ENCODE assay signal across 1 cellular context in the genomic region with DNA sequence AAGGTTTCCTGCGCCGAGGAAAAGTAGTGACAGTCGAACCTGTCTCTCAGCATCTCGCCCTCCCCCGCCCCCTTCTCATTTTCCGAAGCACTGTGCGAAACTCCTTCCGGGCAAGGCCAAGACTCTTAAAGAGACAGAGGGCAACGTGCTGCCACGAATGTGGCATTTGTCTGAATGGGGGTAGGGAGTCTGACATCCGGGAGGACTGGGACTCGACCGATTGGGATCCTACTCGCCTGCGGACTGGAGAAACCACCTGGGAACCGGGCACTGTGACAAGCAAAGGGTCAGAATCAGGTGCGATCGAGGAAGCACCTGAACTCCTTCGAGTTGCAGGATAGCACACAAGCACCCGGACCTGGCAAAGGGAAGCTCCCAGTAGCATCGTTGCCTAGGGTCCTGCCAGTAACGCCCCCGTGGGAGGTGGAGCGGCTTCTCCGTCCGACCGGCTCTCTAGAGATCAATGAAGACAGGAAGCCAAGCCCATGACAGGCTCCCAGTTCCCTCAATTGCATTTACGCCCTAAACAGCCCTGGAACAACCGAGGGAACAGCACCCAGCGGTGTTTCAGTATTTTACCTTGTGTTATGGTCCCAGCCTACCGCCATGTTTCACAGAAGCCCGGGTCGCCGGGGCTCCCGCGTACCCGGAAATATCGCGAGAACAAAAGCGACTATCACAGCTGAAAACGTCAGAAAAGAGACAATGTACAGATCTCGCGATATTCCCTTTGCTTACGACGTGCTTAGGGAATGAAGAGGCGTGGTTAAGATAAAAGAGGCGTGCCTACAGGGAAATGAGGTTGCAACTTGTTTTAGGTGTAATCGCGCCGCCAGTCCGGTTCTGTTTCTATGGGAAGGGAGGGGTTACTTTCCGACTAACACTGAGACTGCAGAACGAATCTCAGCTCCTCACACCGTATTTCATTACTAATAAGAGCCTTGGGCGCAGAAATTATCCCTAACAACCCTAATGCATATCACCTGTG.
TF ChIP-seq lines count a peak whose summit lies in the region.

A gene with protein sequence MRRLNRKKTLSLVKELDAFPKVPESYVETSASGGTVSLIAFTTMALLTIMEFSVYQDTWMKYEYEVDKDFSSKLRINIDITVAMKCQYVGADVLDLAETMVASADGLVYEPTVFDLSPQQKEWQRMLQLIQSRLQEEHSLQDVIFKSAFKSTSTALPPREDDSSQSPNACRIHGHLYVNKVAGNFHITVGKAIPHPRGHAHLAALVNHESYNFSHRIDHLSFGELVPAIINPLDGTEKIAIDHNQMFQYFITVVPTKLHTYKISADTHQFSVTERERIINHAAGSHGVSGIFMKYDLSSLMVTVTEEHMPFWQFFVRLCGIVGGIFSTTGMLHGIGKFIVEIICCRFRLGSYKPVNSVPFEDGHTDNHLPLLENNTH (minus strand): TSS at position 637 of the 988 bp plus-strand sequence. CDS start 9,539 bp downstream, outside the sequence.

TF ChIP-seq in HEK293, 187 proteins besides CTCF, POLR2A, EP300 and RAD21 (continued from another document and continues in another):
- TF ChIP-seq, protein P1, sequence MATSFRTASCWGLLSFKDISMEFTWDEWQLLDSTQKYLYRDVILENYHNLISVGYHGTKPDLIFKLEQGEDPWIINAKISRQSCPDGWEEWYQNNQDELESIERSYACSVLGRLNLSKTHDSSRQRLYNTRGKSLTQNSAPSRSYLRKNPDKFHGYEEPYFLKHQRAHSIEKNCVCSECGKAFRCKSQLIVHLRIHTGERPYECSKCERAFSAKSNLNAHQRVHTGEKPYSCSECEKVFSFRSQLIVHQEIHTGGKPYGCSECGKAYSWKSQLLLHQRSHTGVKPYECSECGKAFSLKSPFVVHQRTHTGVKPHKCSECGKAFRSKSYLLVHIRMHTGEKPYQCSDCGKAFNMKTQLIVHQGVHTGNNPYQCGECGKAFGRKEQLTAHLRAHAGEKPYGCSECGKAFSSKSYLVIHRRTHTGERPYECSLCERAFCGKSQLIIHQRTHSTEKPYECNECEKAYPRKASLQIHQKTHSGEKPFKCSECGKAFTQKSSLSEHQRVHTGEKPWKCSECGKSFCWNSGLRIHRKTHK (tag by site-specific recombination; IDR thresholded peaks at IDR 0.05) = no peak
- TF ChIP-seq ZBTB8A (tag by site-specific recombination; IDR thresholded peaks at IDR 0.05) (peak; percentile 42), ZNF670 (tag by site-specific recombination; IDR thresholded peaks at IDR 0.05; ENCODE audit: low read depth) (no peak), REPIN1 (tag by site-specific recombination; IDR thresholded peaks at IDR 0.05; ENCODE audit: low read depth) (no peak), PRDM1 (tag by site-specific recombination; IDR thresholded peaks at IDR 0.05) (peak; percentile 78), ZNF626 (tag by site-specific recombination; IDR thresholded peaks at IDR 0.05) (no peak), SP7 (tag by site-specific recombination; IDR thresholded peaks at IDR 0.05) (peak; percentile 32), ZBTB1 (tag by site-specific recombination; IDR thresholded peaks at IDR 0.05) (no peak), ZFP37 (tag by site-specific recombination; IDR thresholded peaks at IDR 0.05) (no peak), TRIM28 (IDR thresholded peaks at IDR 0.05; ENCODE audit: borderline replicate concordance, low read length) (peak; percentile 62; the same call in 1 of the 2 replicates), ZNF223 (tag by site-specific recombination; IDR thresholded peaks at IDR 0.05) (no peak), ZSCAN23 (tag by site-specific recombination; IDR thresholded peaks at IDR 0.05) (no peak), ZNF623 (tag by site-specific recombination; IDR thresholded peaks at IDR 0.05) (no peak), YY2 (tag by site-specific recombination; IDR thresholded peaks at IDR 0.05) (peak; percentile 76; the same call in 1 of the 2 replicates), ZFP41 (tag by site-specific recombination; IDR thresholded peaks at IDR 0.05; ENCODE audit: borderline replicate concordance) (no peak), ZNF16 (tag by site-specific recombination; IDR thresholded peaks at IDR 0.05; ENCODE audit: low read depth) (no peak), KLF10 (tag by site-specific recombination; IDR thresholded peaks at IDR 0.05) (no peak), ZNF473 (tag by site-specific recombination; IDR thresholded peaks at IDR 0.05) (no peak), ZNF624 (tag by site-specific recombination; IDR thresholded peaks at IDR 0.05) (no peak), EGR2 (tag by site-specific recombination; IDR thresholded peaks at IDR 0.05; ENCODE audit: low read depth) (no peak; the same call in 1 of the 2 replicates), ZNF660 (tag by site-specific recombination; IDR thresholded peaks at IDR 0.05) (peak; percentile 12; the same call in 1 of the 2 replicates), ZNF24 (tag by site-specific recombination; IDR thresholded peaks at IDR 0.05) (0 out of 2 replicates have a peak, but pooled peaks have one; percentile 18), ZNF658 (tag by site-specific recombination; IDR thresholded peaks at IDR 0.05) (no peak), ZNF830 (tag by site-specific recombination; IDR thresholded peaks at IDR 0.05; ENCODE audit: low read depth) (no peak), OVOL3 (tag by site-specific recombination; IDR thresholded peaks at IDR 0.05) (no peak), MZF1 (tag by site-specific recombination; IDR thresholded peaks at IDR 0.05; ENCODE audit: borderline replicate concordance) (no peak), ZEB2 (tag by site-specific recombination; IDR thresholded peaks at IDR 0.05) (0 out of 2 replicates have a peak, but pooled peaks have one; percentile 16), ZNF350 (tag by site-specific recombination; IDR thresholded peaks at IDR 0.05) (no peak), ZNF548 (tag by site-specific recombination; IDR thresholded peaks at IDR 0.05) (no peak), ZNF175 (tag by site-specific recombination; IDR thresholded peaks at IDR 0.05) (no peak), ZNF433 (tag by site-specific recombination; IDR thresholded peaks at IDR 0.05; ENCODE audit: low read depth) (no peak), SALL2 (tag by site-specific recombination; IDR thresholded peaks at IDR 0.05; ENCODE audit: borderline replicate concordance) (no peak)
- TF ChIP-seq, protein P2, sequence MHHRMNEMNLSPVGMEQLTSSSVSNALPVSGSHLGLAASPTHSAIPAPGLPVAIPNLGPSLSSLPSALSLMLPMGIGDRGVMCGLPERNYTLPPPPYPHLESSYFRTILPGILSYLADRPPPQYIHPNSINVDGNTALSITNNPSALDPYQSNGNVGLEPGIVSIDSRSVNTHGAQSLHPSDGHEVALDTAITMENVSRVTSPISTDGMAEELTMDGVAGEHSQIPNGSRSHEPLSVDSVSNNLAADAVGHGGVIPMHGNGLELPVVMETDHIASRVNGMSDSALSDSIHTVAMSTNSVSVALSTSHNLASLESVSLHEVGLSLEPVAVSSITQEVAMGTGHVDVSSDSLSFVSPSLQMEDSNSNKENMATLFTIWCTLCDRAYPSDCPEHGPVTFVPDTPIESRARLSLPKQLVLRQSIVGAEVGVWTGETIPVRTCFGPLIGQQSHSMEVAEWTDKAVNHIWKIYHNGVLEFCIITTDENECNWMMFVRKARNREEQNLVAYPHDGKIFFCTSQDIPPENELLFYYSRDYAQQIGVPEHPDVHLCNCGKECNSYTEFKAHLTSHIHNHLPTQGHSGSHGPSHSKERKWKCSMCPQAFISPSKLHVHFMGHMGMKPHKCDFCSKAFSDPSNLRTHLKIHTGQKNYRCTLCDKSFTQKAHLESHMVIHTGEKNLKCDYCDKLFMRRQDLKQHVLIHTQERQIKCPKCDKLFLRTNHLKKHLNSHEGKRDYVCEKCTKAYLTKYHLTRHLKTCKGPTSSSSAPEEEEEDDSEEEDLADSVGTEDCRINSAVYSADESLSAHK (tag by site-specific recombination; IDR thresholded peaks at IDR 0.05) = no peak
- TF ChIP-seq, protein P3, sequence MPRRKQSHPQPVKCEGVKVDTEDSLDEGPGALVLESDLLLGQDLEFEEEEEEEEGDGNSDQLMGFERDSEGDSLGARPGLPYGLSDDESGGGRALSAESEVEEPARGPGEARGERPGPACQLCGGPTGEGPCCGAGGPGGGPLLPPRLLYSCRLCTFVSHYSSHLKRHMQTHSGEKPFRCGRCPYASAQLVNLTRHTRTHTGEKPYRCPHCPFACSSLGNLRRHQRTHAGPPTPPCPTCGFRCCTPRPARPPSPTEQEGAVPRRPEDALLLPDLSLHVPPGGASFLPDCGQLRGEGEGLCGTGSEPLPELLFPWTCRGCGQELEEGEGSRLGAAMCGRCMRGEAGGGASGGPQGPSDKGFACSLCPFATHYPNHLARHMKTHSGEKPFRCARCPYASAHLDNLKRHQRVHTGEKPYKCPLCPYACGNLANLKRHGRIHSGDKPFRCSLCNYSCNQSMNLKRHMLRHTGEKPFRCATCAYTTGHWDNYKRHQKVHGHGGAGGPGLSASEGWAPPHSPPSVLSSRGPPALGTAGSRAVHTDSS (tag by site-specific recombination; IDR thresholded peaks at IDR 0.05) = no peak
- TF ChIP-seq, protein P4, sequence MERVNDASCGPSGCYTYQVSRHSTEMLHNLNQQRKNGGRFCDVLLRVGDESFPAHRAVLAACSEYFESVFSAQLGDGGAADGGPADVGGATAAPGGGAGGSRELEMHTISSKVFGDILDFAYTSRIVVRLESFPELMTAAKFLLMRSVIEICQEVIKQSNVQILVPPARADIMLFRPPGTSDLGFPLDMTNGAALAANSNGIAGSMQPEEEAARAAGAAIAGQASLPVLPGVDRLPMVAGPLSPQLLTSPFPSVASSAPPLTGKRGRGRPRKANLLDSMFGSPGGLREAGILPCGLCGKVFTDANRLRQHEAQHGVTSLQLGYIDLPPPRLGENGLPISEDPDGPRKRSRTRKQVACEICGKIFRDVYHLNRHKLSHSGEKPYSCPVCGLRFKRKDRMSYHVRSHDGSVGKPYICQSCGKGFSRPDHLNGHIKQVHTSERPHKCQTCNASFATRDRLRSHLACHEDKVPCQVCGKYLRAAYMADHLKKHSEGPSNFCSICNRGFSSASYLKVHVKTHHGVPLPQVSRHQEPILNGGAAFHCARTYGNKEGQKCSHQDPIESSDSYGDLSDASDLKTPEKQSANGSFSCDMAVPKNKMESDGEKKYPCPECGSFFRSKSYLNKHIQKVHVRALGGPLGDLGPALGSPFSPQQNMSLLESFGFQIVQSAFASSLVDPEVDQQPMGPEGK (tag by site-specific recombination; IDR thresholded peaks at IDR 0.05) = 0 out of 2 replicates have a peak, but pooled peaks have one; percentile 35
- TF ChIP-seq, protein P5, sequence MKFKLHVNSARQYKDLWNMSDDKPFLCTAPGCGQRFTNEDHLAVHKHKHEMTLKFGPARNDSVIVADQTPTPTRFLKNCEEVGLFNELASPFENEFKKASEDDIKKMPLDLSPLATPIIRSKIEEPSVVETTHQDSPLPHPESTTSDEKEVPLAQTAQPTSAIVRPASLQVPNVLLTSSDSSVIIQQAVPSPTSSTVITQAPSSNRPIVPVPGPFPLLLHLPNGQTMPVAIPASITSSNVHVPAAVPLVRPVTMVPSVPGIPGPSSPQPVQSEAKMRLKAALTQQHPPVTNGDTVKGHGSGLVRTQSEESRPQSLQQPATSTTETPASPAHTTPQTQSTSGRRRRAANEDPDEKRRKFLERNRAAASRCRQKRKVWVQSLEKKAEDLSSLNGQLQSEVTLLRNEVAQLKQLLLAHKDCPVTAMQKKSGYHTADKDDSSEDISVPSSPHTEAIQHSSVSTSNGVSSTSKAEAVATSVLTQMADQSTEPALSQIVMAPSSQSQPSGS (tag by site-specific recombination; IDR thresholded peaks at IDR 0.05; ENCODE audit: low read depth) = no peak
- TF ChIP-seq, protein P6, sequence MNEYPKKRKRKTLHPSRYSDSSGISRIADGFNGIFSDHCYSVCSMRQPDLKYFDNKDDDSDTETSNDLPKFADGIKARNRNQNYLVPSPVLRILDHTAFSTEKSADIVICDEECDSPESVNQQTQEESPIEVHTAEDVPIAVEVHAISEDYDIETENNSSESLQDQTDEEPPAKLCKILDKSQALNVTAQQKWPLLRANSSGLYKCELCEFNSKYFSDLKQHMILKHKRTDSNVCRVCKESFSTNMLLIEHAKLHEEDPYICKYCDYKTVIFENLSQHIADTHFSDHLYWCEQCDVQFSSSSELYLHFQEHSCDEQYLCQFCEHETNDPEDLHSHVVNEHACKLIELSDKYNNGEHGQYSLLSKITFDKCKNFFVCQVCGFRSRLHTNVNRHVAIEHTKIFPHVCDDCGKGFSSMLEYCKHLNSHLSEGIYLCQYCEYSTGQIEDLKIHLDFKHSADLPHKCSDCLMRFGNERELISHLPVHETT (tag by site-specific recombination; IDR thresholded peaks at IDR 0.05) = no peak
- TF ChIP-seq, protein P7, sequence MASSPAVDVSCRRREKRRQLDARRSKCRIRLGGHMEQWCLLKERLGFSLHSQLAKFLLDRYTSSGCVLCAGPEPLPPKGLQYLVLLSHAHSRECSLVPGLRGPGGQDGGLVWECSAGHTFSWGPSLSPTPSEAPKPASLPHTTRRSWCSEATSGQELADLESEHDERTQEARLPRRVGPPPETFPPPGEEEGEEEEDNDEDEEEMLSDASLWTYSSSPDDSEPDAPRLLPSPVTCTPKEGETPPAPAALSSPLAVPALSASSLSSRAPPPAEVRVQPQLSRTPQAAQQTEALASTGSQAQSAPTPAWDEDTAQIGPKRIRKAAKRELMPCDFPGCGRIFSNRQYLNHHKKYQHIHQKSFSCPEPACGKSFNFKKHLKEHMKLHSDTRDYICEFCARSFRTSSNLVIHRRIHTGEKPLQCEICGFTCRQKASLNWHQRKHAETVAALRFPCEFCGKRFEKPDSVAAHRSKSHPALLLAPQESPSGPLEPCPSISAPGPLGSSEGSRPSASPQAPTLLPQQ (tag by site-specific recombination; IDR thresholded peaks at IDR 0.05) = 0 out of 2 replicates have a peak, but pooled peaks have one; percentile 14
- TF ChIP-seq, protein P8, sequence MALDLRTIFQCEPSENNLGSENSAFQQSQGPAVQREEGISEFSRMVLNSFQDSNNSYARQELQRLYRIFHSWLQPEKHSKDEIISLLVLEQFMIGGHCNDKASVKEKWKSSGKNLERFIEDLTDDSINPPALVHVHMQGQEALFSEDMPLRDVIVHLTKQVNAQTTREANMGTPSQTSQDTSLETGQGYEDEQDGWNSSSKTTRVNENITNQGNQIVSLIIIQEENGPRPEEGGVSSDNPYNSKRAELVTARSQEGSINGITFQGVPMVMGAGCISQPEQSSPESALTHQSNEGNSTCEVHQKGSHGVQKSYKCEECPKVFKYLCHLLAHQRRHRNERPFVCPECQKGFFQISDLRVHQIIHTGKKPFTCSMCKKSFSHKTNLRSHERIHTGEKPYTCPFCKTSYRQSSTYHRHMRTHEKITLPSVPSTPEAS (tag by site-specific recombination; IDR thresholded peaks at IDR 0.05) = no peak
- TF ChIP-seq, protein P9, sequence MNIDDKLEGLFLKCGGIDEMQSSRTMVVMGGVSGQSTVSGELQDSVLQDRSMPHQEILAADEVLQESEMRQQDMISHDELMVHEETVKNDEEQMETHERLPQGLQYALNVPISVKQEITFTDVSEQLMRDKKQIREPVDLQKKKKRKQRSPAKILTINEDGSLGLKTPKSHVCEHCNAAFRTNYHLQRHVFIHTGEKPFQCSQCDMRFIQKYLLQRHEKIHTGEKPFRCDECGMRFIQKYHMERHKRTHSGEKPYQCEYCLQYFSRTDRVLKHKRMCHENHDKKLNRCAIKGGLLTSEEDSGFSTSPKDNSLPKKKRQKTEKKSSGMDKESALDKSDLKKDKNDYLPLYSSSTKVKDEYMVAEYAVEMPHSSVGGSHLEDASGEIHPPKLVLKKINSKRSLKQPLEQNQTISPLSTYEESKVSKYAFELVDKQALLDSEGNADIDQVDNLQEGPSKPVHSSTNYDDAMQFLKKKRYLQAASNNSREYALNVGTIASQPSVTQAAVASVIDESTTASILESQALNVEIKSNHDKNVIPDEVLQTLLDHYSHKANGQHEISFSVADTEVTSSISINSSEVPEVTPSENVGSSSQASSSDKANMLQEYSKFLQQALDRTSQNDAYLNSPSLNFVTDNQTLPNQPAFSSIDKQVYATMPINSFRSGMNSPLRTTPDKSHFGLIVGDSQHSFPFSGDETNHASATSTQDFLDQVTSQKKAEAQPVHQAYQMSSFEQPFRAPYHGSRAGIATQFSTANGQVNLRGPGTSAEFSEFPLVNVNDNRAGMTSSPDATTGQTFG (tag by site-specific recombination; IDR thresholded peaks at IDR 0.05; ENCODE audit: borderline replicate concordance) = no peak
